Comparison of ENCODE assay signal across 13 cellular contexts in genomic region chr9:95102001-95102433, GRCh38.
A peak's percentile ranks its signal among the peaks of the same experiment; 100 is the strongest.
DNase-seq lines count a peak whose midpoint lies in the region; ATAC-seq and TF ChIP-seq lines count a peak whose summit lies in the region.
"Had no signal": no experiment of that assay in that cellular context is flagged by ENCODE, and none has a peak within 500 bp of the region (broad histone marks: within the 10 kb centered on the region; RNA-seq: fewer than 3 reads in every experiment).

No MANE protein-coding gene starts in this region.

- peak in 2 of 4 donors; percentile 15 to 23 for TF ChIP-seq POLR2A in esophagus squamous epithelium (IDR thresholded peaks at IDR 0.05)
- TF ChIP-seq POLR2A in tibial nerve (IDR thresholded peaks at IDR 0.05) = peak in 1 of 2 donors; percentile 46
- no peak for TF ChIP-seq POLR2A in GM18505 (IDR thresholded peaks at IDR 0.05; ENCODE audit: borderline replicate concordance, extremely low read depth, insufficient read depth, insufficient read length)

- H4K20me1 ChIP-seq in neural progenitor cell (ENCODE audit: low read depth) = no peaks in the 10 kb centered on the region

- peak in 2 of 3 experiments; percentile 20 to 42 for DNase-seq in NCI-H1417 (lab: John Stamatoyannopoulos, UW)
- no peak for DNase-seq in NCI-H1417 treated with DMSO at 0.1 percent for 48 hours (lab: John Stamatoyannopoulos, UW)
- DNase-seq in esophagus squamous epithelium (lab: John Stamatoyannopoulos, UW) = no peak
- peak; percentile 30 for DNase-seq in neural progenitor cell (ENCODE audit: low spot score)
- no peak for DNase-seq in tibial nerve (ENCODE audit: low spot score in 2 of 2)
- DNase-seq in AG08395 (ENCODE audit: low spot score) = no peak
- DNase-seq in stimulated activated naive CD4-positive, alpha-beta T cell treated with Interleukin-2 at 50 U/mL for 16 hours (lab: John Stamatoyannopoulos, UW) = no peak
- DNase-seq: NCI-H524; SJCRH30; stimulated activated CD8-positive, alpha-beta memory T cell treated with anti-CD3 and anti-CD28 coated beads, Interleukin-4, amount 100 ng/mL, for 48 hours had no signal

- H3K4me1 Mint-ChIP-seq in neural progenitor cell = peaks cover 31% of the 10 kb centered on the region

- H3K9me3 ChIP-seq in esophagus squamous epithelium = no peaks in the 10 kb centered on the region
- H3K9me3 ChIP-seq in neural progenitor cell (ENCODE audit: low read depth) = no peaks in the 10 kb centered on the region
- H3K9me3 ChIP-seq in tibial nerve = no peaks in the 10 kb centered on the region
- H3K9me3 ChIP-seq: SJCRH30 had no signal

- H3F3A ChIP-seq in neural progenitor cell (ENCODE audit: low read depth) = no peaks in the 10 kb centered on the region

- H3K27ac Mint-ChIP-seq in neural progenitor cell = peak overlapping the region; percentile 46
- H3K27ac Mint-ChIP-seq: activated T-helper 2 cell treated with anti-CD3 and anti-CD28 coated beads, Interferon-gamma antibody, Interleukin-2, Interleukin-4, amounts not matched to agents 10 μg/mL and 5 μg/mL and 100 μg/mL, durations not matched to agents 14 hours and 24 hours and 36 hours had no signal

- H3K4me1 ChIP-seq in esophagus squamous epithelium (peaks cover 67 to 100% (median 83%) of the 10 kb centered on the region in 3 donors), neural progenitor cell (peaks cover 5% of the 10 kb centered on the region), tibial nerve (peaks cover 0 to 94% (median 55%) of the 10 kb centered on the region in 4 donors)

- peaks cover 28% of the 10 kb centered on the region for H3K36me3 Mint-ChIP-seq in neural progenitor cell

- H3K36me3 ChIP-seq in esophagus squamous epithelium (peaks cover 0 to 33% (median 5%) of the 10 kb centered on the region in 3 donors), neural progenitor cell (no peaks in the 10 kb centered on the region), tibial nerve (peaks cover 0 to 36% (median 0%) of the 10 kb centered on the region in 3 donors)

- H3K27me3 Mint-ChIP-seq in neural progenitor cell (ENCODE audit: insufficient read depth, low read depth) = peaks cover 9% of the 10 kb centered on the region

- H3K9ac ChIP-seq in neural progenitor cell = no peak overlapping the region

- H2AFZ ChIP-seq in neural progenitor cell (replicated peaks) = no peak overlapping the region

- TF ChIP-seq EP300 in tibial nerve (IDR thresholded peaks at IDR 0.05) = peak in 1 of 2 donors; percentile 78

- intact Hi-C loops in esophagus squamous epithelium (cut with DNase I) = no loop called here

- H3K9me3 Mint-ChIP-seq in neural progenitor cell = no peaks in the 10 kb centered on the region
- H3K9me3 Mint-ChIP-seq: activated T-helper 2 cell treated with anti-CD3 and anti-CD28 coated beads, Interferon-gamma antibody, Interleukin-2, Interleukin-4, amounts not matched to agents 10 μg/mL and 5 μg/mL and 100 μg/mL, durations not matched to agents 14 hours and 24 hours and 36 hours had no signal

- H3K79me2 ChIP-seq in neural progenitor cell (ENCODE audit: low read depth) = no peaks in the 10 kb centered on the region

- H3K27ac ChIP-seq in esophagus squamous epithelium (peak overlapping the region; percentile 83 to 97 (median 90)), neural progenitor cell (no peak overlapping the region), tibial nerve (peak overlapping the region; percentile 61 to 94 (median 78))
- H3K27ac ChIP-seq: SJCRH30 had no signal

- H3K4me2 ChIP-seq in neural progenitor cell = no peak overlapping the region

- no peak overlapping the region for H3K4me3 Mint-ChIP-seq in neural progenitor cell

- no peaks in the 10 kb centered on the region for H3K27me3 ChIP-seq in esophagus squamous epithelium
- H3K27me3 ChIP-seq in neural progenitor cell = no peaks in the 10 kb centered on the region
- H3K27me3 ChIP-seq in tibial nerve = no peaks in the 10 kb centered on the region
- H3K27me3 ChIP-seq: SJCRH30 had no signal

- TF ChIP-seq CTCF in esophagus squamous epithelium (IDR thresholded peaks at IDR 0.05) (no peak), neural progenitor cell (IDR thresholded peaks at IDR 0.05) (no peak), tibial nerve (IDR thresholded peaks at IDR 0.05) (no peak)

- WGBS in esophagus squamous epithelium, 2 donors = 36 to 49% methylated on average over 6 to 8 of the region's 8 CpGs
- 59 to 66% methylated on average over 8 of the region's 8 CpGs for WGBS in tibial nerve, 2 donors

- ATAC-seq in GM18505 (IDR thresholded peaks at IDR 0.05; ENCODE audit: unreplicated experiment) = no peak
- ATAC-seq: GM12878 had no signal

- no peak overlapping the region for H3K4me3 ChIP-seq in esophagus squamous epithelium
- H3K4me3 ChIP-seq in neural progenitor cell = no peak overlapping the region
- no peak overlapping the region for H3K4me3 ChIP-seq in tibial nerve
- H3K4me3 ChIP-seq: GM12878, SJCRH30 had no signal

Comparison
In these comparisons a context has a peak if more than half of its experiments do, and no peak if none do; other contexts are left out.
1. DNase-seq: peak in NCI-H1417 (2 of 3) and neural progenitor cell (single experiment); none in NCI-H1417 treated with DMSO at 0.1 percent for 48 hours (single experiment), esophagus squamous epithelium (single experiment), tibial nerve (0 of 2), AG08395 (single experiment) and stimulated activated naive CD4-positive, alpha-beta T cell treated with Interleukin-2 at 50 U/mL for 16 hours (single experiment).